Comparison of ENCODE assay signal across 9 cellular contexts in genomic region chr14:52439476-52439875, GRCh38.
"Had no signal": no experiment of that assay in that cellular context is flagged by ENCODE, and none has a peak within 500 bp of the region (broad histone marks: within the 10 kb centered on the region; RNA-seq: fewer than 3 reads in every experiment).

No MANE protein-coding gene starts in this region.

- H3K4me1 ChIP-seq: HAP-1 had no signal

- H3K9me3 ChIP-seq: HAP-1 had no signal

- FAIRE-seq: HepG2, K562 had no signal

- H3K27ac ChIP-seq: HL-60 had no signal

- DNase-seq: GOT3, H7, HFFc6, IMR-90, KG1 had no signal

- H3K27ac Mint-ChIP-seq: HFFc6 had no signal

- H3K36me3 ChIP-seq: HAP-1 had no signal

- H3K9me3 Mint-ChIP-seq: HFFc6 had no signal

- H3K4me3 ChIP-seq: HAP-1, K562 had no signal

- H3K4me3 Mint-ChIP-seq: HFFc6 had no signal
